Comparison of ENCODE assay signal across 2 cellular contexts in genomic region chr19:49086296-49086695, GRCh38.
TF ChIP-seq lines count a peak whose summit lies in the region.

No MANE protein-coding gene starts in this region.

TF ChIP-seq in A549, 52 proteins besides CTCF, POLR2A, EP300 and RAD21:
- TF ChIP-seq HES2 (IDR thresholded peaks at IDR 0.05) (no peak), RFX5 (IDR thresholded peaks at IDR 0.05) (no peak), HEYL (CRISPR knock-in tag; IDR thresholded peaks at IDR 0.05) (no peak), NFE2L2 (conservative IDR thresholded peaks at IDR 0.05; ENCODE audit: low read length) (no peak), MAFK (IDR thresholded peaks at IDR 0.05; ENCODE audit: partially characterized antibody) (no peak), FOSB (CRISPR knock-in tag; IDR thresholded peaks at IDR 0.05) (no peak), PHF8 (IDR thresholded peaks at IDR 0.05; ENCODE audit: borderline replicate concordance, low read depth) (no peak), TFCP2L1 (CRISPR knock-in tag; IDR thresholded peaks at IDR 0.05) (no peak), EHMT2 (IDR thresholded peaks at IDR 0.05; ENCODE audit: low read depth) (no peak), HOXB13 (CRISPR knock-in tag; IDR thresholded peaks at IDR 0.05; ENCODE audit: low read depth) (no peak), ZC3H11A (IDR thresholded peaks at IDR 0.05) (no peak), KDM1A (IDR thresholded peaks at IDR 0.05; ENCODE audit: low read depth) (no peak)

TF ChIP-seq in IMR-90, 13 proteins besides CTCF, POLR2A, EP300 and RAD21:
- TF ChIP-seq RCOR1 (IDR thresholded peaks at IDR 0.05; ENCODE audit: insufficient replicate concordance, low read length) (no peak), SMC3 (IDR thresholded peaks at IDR 0.05; ENCODE audit: low read depth, low read length) (no peak), MXI1 (IDR thresholded peaks at IDR 0.05; ENCODE audit: borderline replicate concordance, low read depth, low read length) (no peak), FOS (IDR thresholded peaks at IDR 0.05; ENCODE audit: low read depth, low read length) (no peak), RFX5 (IDR thresholded peaks at IDR 0.05; ENCODE audit: low read depth, low read length) (no peak), MAFK (IDR thresholded peaks at IDR 0.05; ENCODE audit: low read depth, low read length) (no peak)
